ENCODE assay signal across 23 cellular contexts in the genomic region with DNA sequence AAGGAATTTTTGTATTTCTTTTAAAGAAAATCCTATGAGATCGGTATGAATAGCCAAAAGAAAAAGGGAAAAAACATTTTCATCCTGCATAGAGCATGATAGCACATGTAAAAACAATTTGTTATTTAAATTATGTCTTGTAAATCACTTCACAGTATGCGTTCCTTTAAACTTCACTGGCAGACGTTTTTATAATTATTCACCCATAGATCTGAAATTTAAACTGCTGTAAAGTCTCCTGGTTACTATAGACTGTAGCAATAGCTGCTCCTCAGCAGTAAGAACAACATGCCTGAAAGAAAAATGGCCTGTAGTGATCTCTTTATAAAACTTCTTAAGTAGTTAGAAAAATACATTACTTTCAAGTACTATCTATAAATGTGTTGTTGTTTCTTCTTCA. TPM values are rescaled to one million over a fixed set of nuclear protein-coding genes. Genes with fewer than 3 reads are reported as not detected.
DNase-seq lines count a peak whose midpoint lies in the region; ATAC-seq, FAIRE-seq and TF ChIP-seq lines count a peak whose summit lies in the region.
"Had no signal": no experiment of that assay in that cellular context is flagged by ENCODE, and none has a peak within 500 bp of the region (broad histone marks: within the 10 kb centered on the region; RNA-seq: fewer than 3 reads in every experiment).

No MANE protein-coding gene starts in this region.

- POLR2A ChIA-PET in HEK293T (lab: Yijun Ruan, JAX), result no interaction called here

- no peak overlapping the region for H2AFZ ChIP-seq in mesenchymal stem cell (ENCODE audit: low read depth, low read length)

- H3K9ac ChIP-seq in SK-N-MC (ENCODE audit: insufficient read length) (no peak overlapping the region), mesenchymal stem cell (ENCODE audit: low read length) (no peak overlapping the region)
- H3K9ac ChIP-seq: BLaER1 had no signal

- no peak for DNase-seq in HEK293T (ENCODE audit: extremely low spot score)
- DNase-seq in SK-N-MC (ENCODE audit: low read depth, low spot score), result no peak
- DNase-seq in DMS53 treated with DMSO at 0.1 percent for 48 hours (lab: John Stamatoyannopoulos, UW; ENCODE audit: unreplicated experiment), result no peak
- no peak for DNase-seq in mesenchymal stem cell
- DNase-seq: ACHN; BE2C; C1 segment of cervical spinal cord; CD4-positive, alpha-beta memory T cell; CD4-positive, CD25-positive, alpha-beta regulatory T cell; CD8-positive, alpha-beta memory T cell; COR-L47; DMS 273 treated with DMSO at 0.1 percent for 48 hours; DMS153; DMS53; DMS79 treated with DMSO at 0.1 percent for 48 hours; GF-D8 had no signal

- no peaks in the 10 kb centered on the region for H3K27me3 ChIP-seq in mesenchymal stem cell (ENCODE audit: control insufficient read depth in 1 of 2, insufficient read depth in 1 of 2, low read length in 2 of 2)
- H3K27me3 ChIP-seq: BE2C, BLaER1 had no signal

- FAIRE-seq in A204.1 (lab: Jason Lieb, UNC), result peak; percentile 23
- FAIRE-seq: G401.6, GM12891, GM19239 had no signal

- H2BK15ac ChIP-seq in mesenchymal stem cell (ENCODE audit: low read depth, poor library complexity, severe bottlenecking), result no peak overlapping the region

- peaks cover 6% of the 10 kb centered on the region for H3K79me1 ChIP-seq in mesenchymal stem cell (replicated peaks; ENCODE audit: low read length, poor library complexity, severe bottlenecking)

- H2BK5ac ChIP-seq in mesenchymal stem cell (ENCODE audit: low read depth, low read length, poor library complexity, severe bottlenecking), result no peak overlapping the region

- no peak overlapping the region for H2AK5ac ChIP-seq in mesenchymal stem cell (ENCODE audit: low read length, severe bottlenecking)

- H4K8ac ChIP-seq in mesenchymal stem cell (ENCODE audit: low read length), result no peak overlapping the region

- ATAC-seq in HG02588 (IDR thresholded peaks at IDR 0.05; ENCODE audit: unreplicated experiment), result no peak

- WGBS in mesenchymal stem cell, result 88% methylated on average over 2 of the region's 3 CpGs

- H2BK12ac ChIP-seq in mesenchymal stem cell (ENCODE audit: low read length in 2 of 2), result no peak overlapping the region

- H3K4me1 ChIP-seq in mesenchymal stem cell (ENCODE audit: control insufficient read depth, insufficient read depth, low read depth, low read length), result peaks cover 2% of the 10 kb centered on the region
- H3K4me1 ChIP-seq: BE2C, BLaER1 had no signal

- no peak overlapping the region for H3K4ac ChIP-seq in mesenchymal stem cell (ENCODE audit: low read depth in 1 of 2, low read length in 2 of 2)

- H3K18ac ChIP-seq in mesenchymal stem cell (ENCODE audit: low read depth in 1 of 2, low read length in 2 of 2), result no peak overlapping the region

- no peak overlapping the region for H4K91ac ChIP-seq in mesenchymal stem cell (ENCODE audit: low read length)

- H3K9me3 ChIP-seq in SK-N-MC (ENCODE audit: low read depth, low read length) (no peaks in the 10 kb centered on the region; the same call in 1 of the 2 replicates), mesenchymal stem cell (ENCODE audit: control insufficient read depth, low read length) (no peaks in the 10 kb centered on the region)
- H3K9me3 ChIP-seq: BE2C had no signal

- no peak overlapping the region for H3K23ac ChIP-seq in mesenchymal stem cell (ENCODE audit: low read length in 2 of 2)

- H3K36me3 ChIP-seq in SK-N-MC (ENCODE audit: insufficient read depth, low read length) (peaks cover 59% of the 10 kb centered on the region), mesenchymal stem cell (ENCODE audit: control insufficient read depth in 1 of 2, insufficient read depth in 2 of 2, low read depth in 1 of 2, low read length in 2 of 2) (peaks cover 7 to 64% of the 10 kb centered on the region in 2 experiments)

- H3K4me2 ChIP-seq in mesenchymal stem cell (ENCODE audit: low read length, poor library complexity, severe bottlenecking), result no peak overlapping the region
- H3K4me2 ChIP-seq: BLaER1 had no signal

- CTCF ChIA-PET in HEK293T (lab: Yijun Ruan, JAX), result no interaction called here

- H3K4me3 ChIP-seq in SK-N-MC (no peak overlapping the region), mesenchymal stem cell (ENCODE audit: insufficient read depth in 1 of 2, low read depth in 1 of 2, low read length in 2 of 2) (no peak overlapping the region)
- H3K4me3 ChIP-seq: BLaER1 had no signal

- peak overlapping the region; percentile 65 for H3K27ac ChIP-seq in SK-N-MC
- H3K27ac ChIP-seq in mesenchymal stem cell (ENCODE audit: low read length, poor library complexity, severe bottlenecking), result no peak overlapping the region
- H3K27ac ChIP-seq: 22Rv1, BLaER1 had no signal

- no peak overlapping the region for H3K14ac ChIP-seq in mesenchymal stem cell (ENCODE audit: low read length in 2 of 2)

- no peak overlapping the region for H2BK120ac ChIP-seq in mesenchymal stem cell (ENCODE audit: low read depth, low read length)

TF ChIP-seq in HEK293T, 16 proteins besides CTCF, POLR2A, EP300 and RAD21:
- TF ChIP-seq FOXK2 (IDR thresholded peaks at IDR 0.05), result no peak
- no peak for TF ChIP-seq TARDBP (IDR thresholded peaks at IDR 0.05)
- no peak for TF ChIP-seq FOXA1 (IDR thresholded peaks at IDR 0.05)
- TF ChIP-seq, protein P1, sequence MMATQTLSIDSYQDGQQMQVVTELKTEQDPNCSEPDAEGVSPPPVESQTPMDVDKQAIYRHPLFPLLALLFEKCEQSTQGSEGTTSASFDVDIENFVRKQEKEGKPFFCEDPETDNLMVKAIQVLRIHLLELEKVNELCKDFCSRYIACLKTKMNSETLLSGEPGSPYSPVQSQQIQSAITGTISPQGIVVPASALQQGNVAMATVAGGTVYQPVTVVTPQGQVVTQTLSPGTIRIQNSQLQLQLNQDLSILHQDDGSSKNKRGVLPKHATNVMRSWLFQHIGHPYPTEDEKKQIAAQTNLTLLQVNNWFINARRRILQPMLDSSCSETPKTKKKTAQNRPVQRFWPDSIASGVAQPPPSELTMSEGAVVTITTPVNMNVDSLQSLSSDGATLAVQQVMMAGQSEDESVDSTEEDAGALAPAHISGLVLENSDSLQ (IDR thresholded peaks at IDR 0.05), result peak; percentile 91
- TF ChIP-seq L3MBTL2 (conservative IDR thresholded peaks at IDR 0.05), result no peak
- TF ChIP-seq FOXM1 (IDR thresholded peaks at IDR 0.05; ENCODE audit: borderline replicate concordance), result no peak
- no peak for TF ChIP-seq ZNF384 (IDR thresholded peaks at IDR 0.05)
- peak; percentile 19; the same call in 1 of the 2 replicates for TF ChIP-seq CTBP1 (IDR thresholded peaks at IDR 0.05; ENCODE audit: borderline replicate concordance)

RNA-seq across cellular contexts. Expression of a gene that starts 26.5 kb away (rescaled TPM):
- polyA plus RNA-seq in mesenchymal stem cell (2013, experiment 1 of 2), result 81.3 TPM
- polyA plus RNA-seq in mesenchymal stem cell (2013, experiment 2 of 2), result 77.0 TPM
